In the genomic region with DNA sequence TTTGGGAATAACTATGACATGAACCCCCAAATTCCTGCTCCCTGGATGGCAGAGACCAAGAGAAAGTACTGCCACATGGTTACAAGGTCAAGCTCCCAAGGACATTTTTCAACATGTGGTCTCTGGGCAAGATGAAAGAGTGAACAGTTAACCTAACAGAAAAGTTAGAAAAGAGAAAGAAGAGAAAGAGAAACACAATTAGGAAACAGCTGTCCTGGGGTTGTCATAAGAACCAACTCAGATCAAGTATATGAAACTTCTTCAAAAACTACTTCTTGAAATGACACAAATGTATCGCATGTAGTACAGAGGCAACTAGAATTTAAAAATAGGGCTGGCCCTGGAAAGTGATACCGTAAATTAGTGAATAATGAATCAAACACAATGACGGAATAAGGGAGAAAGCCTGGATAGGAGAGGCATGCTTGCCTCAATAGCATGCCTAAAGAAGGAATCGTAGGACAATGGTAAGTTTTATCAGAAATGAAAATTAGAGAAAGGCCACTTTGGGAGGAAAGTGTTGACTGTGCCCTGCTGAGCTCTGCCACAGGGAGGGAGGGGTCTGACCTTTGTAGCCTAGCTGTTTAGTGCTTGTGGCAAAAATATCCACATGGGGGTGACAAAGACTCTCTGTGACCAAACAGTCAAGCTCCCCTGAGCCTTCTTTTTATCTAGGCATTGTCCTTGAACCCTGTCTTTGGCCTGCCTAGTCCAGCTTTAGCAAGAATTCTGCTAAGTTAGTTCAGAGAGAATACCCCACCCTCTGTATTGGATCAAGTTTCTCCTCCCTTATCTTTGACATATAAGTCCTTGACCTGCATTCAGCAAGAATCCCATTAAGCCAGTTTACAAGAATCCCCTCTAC, we compare ENCODE assay signal across 8 cellular contexts. TPM values are rescaled to one million over a fixed set of nuclear protein-coding genes. Genes with fewer than 3 reads are reported as not detected.
DNase-seq lines count a peak whose midpoint lies in the region; ATAC-seq and TF ChIP-seq lines count a peak whose summit lies in the region.

No MANE protein-coding gene starts in this region.

- no peak overlapping the region for H2AFZ ChIP-seq in Loucy (ENCODE audit: low read length)

- WGBS in tibial nerve, 2 donors: 56 to 71% methylated on average over 4 of the region's 4 CpGs

- H3K4me2 ChIP-seq in Loucy (ENCODE audit: low read depth, low read length, poor library complexity, severe bottlenecking): no peak overlapping the region

- H3K9ac ChIP-seq in Loucy (ENCODE audit: low read depth, low read length, poor library complexity, severe bottlenecking) (no peak overlapping the region), colonic mucosa (ENCODE audit: low read depth in 2 of 2, low read length in 2 of 2) (no peak overlapping the region)

- peak; percentile 23 for ATAC-seq in GM21447 (IDR thresholded peaks at IDR 0.05; ENCODE audit: unreplicated experiment)
- peak; percentile 36 for ATAC-seq in stimulated activated naive CD8-positive, alpha-beta T cell treated with anti-CD3 and anti-CD28 coated beads, Interleukin-15, amount 100 ng/mL, for 72 hours

- no peak for TF ChIP-seq EP300 in tibial nerve (IDR thresholded peaks at IDR 0.05)

- H3K27me3 ChIP-seq in Loucy (ENCODE audit: insufficient read depth, low read length, poor library complexity, severe bottlenecking) (no peaks in the 10 kb centered on the region), colonic mucosa (no peaks in the 10 kb centered on the region), tibial artery (no peaks in the 10 kb centered on the region), tibial nerve (no peaks in the 10 kb centered on the region)

- no peaks in the 10 kb centered on the region for H3F3A ChIP-seq in Loucy (ENCODE audit: low read depth)

- no peak overlapping the region for H3K4me3 Mint-ChIP-seq in stimulated activated naive CD8-positive, alpha-beta T cell treated with anti-CD3 and anti-CD28 coated beads, Interleukin-15, amount 100 ng/mL, for 72 hours

- H3K27me3 Mint-ChIP-seq in stimulated activated naive CD8-positive, alpha-beta T cell treated with anti-CD3 and anti-CD28 coated beads, Interleukin-15, amount 100 ng/mL, for 72 hours: peaks cover 54% of the 10 kb centered on the region

- peak; percentile 55 for TF ChIP-seq CTCF in GM12872 (IDR thresholded peaks at IDR 0.05; ENCODE audit: insufficient read depth, low read depth, low read length)
- TF ChIP-seq CTCF in Loucy (conservative IDR thresholded peaks at IDR 0.05; ENCODE audit: low read length): peak; percentile 62
- no peak for TF ChIP-seq CTCF in colonic mucosa (IDR thresholded peaks at IDR 0.05)
- no peak for TF ChIP-seq CTCF in tibial artery (IDR thresholded peaks at IDR 0.05)
- TF ChIP-seq CTCF in tibial nerve (IDR thresholded peaks at IDR 0.05): peak in 1 of 5 experiments; percentile 22

- no peaks in the 10 kb centered on the region for H3K79me2 ChIP-seq in Loucy (ENCODE audit: insufficient read depth, low read length)

- H3K4me1 ChIP-seq in Loucy (ENCODE audit: insufficient read depth, low read length, poor library complexity, severe bottlenecking) (peaks cover 3% of the 10 kb centered on the region), colonic mucosa (no peaks in the 10 kb centered on the region), tibial artery (peaks cover 0 to 12% (median 0%) of the 10 kb centered on the region in 4 donors), tibial nerve (peaks cover 0 to 15% (median 5%) of the 10 kb centered on the region in 4 donors)

- H3K36me3 ChIP-seq in Loucy (ENCODE audit: insufficient read depth, low read length) (no peaks in the 10 kb centered on the region), colonic mucosa (no peaks in the 10 kb centered on the region), tibial artery (no peaks in the 10 kb centered on the region), tibial nerve (no peaks in the 10 kb centered on the region)

- no peaks in the 10 kb centered on the region for H3K9me3 Mint-ChIP-seq in stimulated activated naive CD8-positive, alpha-beta T cell treated with anti-CD3 and anti-CD28 coated beads, Interleukin-15, amount 100 ng/mL, for 72 hours

- no peak for TF ChIP-seq POLR2A in tibial nerve (IDR thresholded peaks at IDR 0.05)

- H3K27ac ChIP-seq in colonic mucosa: no peak overlapping the region
- H3K27ac ChIP-seq in tibial artery: no peak overlapping the region
- no peak overlapping the region for H3K27ac ChIP-seq in tibial nerve

- H3K9me3 ChIP-seq in Loucy (ENCODE audit: insufficient read depth, low read depth, low read length): no peaks in the 10 kb centered on the region
- no peaks in the 10 kb centered on the region for H3K9me3 ChIP-seq in colonic mucosa
- H3K9me3 ChIP-seq in tibial artery: no peaks in the 10 kb centered on the region
- H3K9me3 ChIP-seq in tibial nerve: no peaks in the 10 kb centered on the region

- H3K4me3 ChIP-seq in Loucy (ENCODE audit: low read length, poor library complexity, severe bottlenecking) (no peak overlapping the region), colonic mucosa (no peak overlapping the region), tibial artery (no peak overlapping the region), tibial nerve (no peak overlapping the region)

- DNase-seq in colonic mucosa (peak; percentile 33), tibial artery (no peak), tibial nerve (ENCODE audit: low spot score in 2 of 2) (no peak), NK-92 (lab: John Stamatoyannopoulos, UW; ENCODE audit: unreplicated experiment) (no peak)
- peak; percentile 10 to 13 for DNase-seq in stimulated activated naive CD8-positive, alpha-beta T cell treated with anti-CD3 and anti-CD28 coated beads, Interleukin-15, amount 100 ng/mL, for 72 hours

- intact Hi-C loops in colonic mucosa (cut with DNase I) (no loop called here), tibial artery (cut with DNase I; ENCODE audit: low total_unique reads) (no loop called here)

- H3K27ac Mint-ChIP-seq in stimulated activated naive CD8-positive, alpha-beta T cell treated with anti-CD3 and anti-CD28 coated beads, Interleukin-15, amount 100 ng/mL, for 72 hours: no peak overlapping the region

- H3K4me1 Mint-ChIP-seq in stimulated activated naive CD8-positive, alpha-beta T cell treated with anti-CD3 and anti-CD28 coated beads, Interleukin-15, amount 100 ng/mL, for 72 hours: peaks cover 13% of the 10 kb centered on the region

- no peaks in the 10 kb centered on the region for H3K9me2 ChIP-seq in Loucy (replicated peaks; ENCODE audit: low read depth, low read length)

- no peaks in the 10 kb centered on the region for H4K20me1 ChIP-seq in Loucy (ENCODE audit: insufficient read depth, low read length, poor library complexity, severe bottlenecking)

RNA-seq across cellular contexts. Expression of gene DCBLD1, which starts 4.3 kb away (rescaled TPM):
- total RNA-seq in colonic mucosa: 10 to 100 TPM; 16.3 to 17.2 TPM
- total RNA-seq in tibial nerve: 10 to 100 TPM in 2 of 4 donors, 1 to 10 TPM in 2; 6.9 to 13.2 (median 10.0) TPM

RNA-seq across cellular contexts. Expression of gene ROS1, which starts 52.5 kb away (rescaled TPM):
- 1 to 10 TPM in 1 of 2 donors, under 1 TPM in 1; 0.99 to 1.9 TPM for total RNA-seq in colonic mucosa
- total RNA-seq in tibial nerve: not detected

Comparison
In these comparisons a context has a peak if more than half of its experiments do, and no peak if none do; other contexts are left out.
1. CTCF ChIP-seq: peak in GM12872 (single experiment) and Loucy (single experiment); none in colonic mucosa (single experiment) and tibial artery (0 of 2).
2. DNase-seq: peak in colonic mucosa (single experiment) and stimulated activated naive CD8-positive, alpha-beta T cell treated with anti-CD3 and anti-CD28 coated beads, Interleukin-15, amount 100 ng/mL, for 72 hours (2 of 2); none in tibial artery (0 of 2), tibial nerve (0 of 2) and NK-92 (single experiment).